In the genomic region with DNA sequence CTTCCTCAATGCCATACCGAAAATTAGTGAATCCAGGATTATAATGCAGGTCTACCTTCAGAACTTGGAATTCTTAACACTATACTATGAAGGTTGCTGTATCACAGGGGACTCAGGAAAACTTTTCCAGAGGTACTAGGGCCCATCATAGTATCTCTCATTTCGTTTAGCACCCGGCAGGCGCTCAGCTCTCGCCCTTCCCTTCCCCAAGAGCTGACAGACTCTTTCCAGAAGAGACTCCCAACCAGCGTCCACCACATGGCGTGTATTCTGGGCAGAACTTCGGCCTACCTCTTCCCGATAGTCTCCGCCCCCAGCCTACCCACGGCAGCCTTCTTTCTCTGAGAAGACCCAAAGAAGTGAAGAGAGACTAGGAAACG, we compare ENCODE assay signal across 8 cellular contexts.
DNase-seq lines count a peak whose midpoint lies in the region; ATAC-seq and TF ChIP-seq lines count a peak whose summit lies in the region.

No MANE protein-coding gene starts in this region.

- no peaks in the 10 kb centered on the region for H3K9me3 Mint-ChIP-seq in activated naive CD8-positive, alpha-beta T cell treated with anti-CD3 and anti-CD28 coated beads, Interleukin-2, amount 50 U/mL, for 24 hours

- H3K4me1 ChIP-seq in iPS-18a (ENCODE audit: control insufficient read depth, low read depth, low read length): peaks cover 9% of the 10 kb centered on the region

- H3K9ac ChIP-seq in iPS-18a (ENCODE audit: low read length): peak overlapping the region; percentile 96

- H3K9me3 ChIP-seq in iPS-18a (ENCODE audit: control insufficient read depth, low read depth, low read length): no peaks in the 10 kb centered on the region

- peaks cover 37% of the 10 kb centered on the region for H3K4me1 Mint-ChIP-seq in activated naive CD8-positive, alpha-beta T cell treated with anti-CD3 and anti-CD28 coated beads, Interleukin-2, amount 50 U/mL, for 24 hours

- H3K27ac ChIP-seq in iPS-18a (ENCODE audit: low read length): peak overlapping the region; percentile 97

- H3K27ac Mint-ChIP-seq in activated naive CD8-positive, alpha-beta T cell treated with anti-CD3 and anti-CD28 coated beads, Interleukin-2, amount 50 U/mL, for 24 hours: peak overlapping the region; percentile 98

- ATAC-seq in HG02884 (IDR thresholded peaks at IDR 0.05; ENCODE audit: unreplicated experiment): peak; percentile 24
- ATAC-seq in activated naive CD8-positive, alpha-beta T cell treated with anti-CD3 and anti-CD28 coated beads, Interleukin-2, amount 50 U/mL, for 24 hours: peak; percentile 30
- ATAC-seq in stimulated activated naive CD8-positive, alpha-beta T cell treated with anti-CD3 and anti-CD28 coated beads, Interleukin-15, Interleukin-2, amounts not matched to agents 100 U/mL and 50 U/mL, for 24 hours: peak; percentile 37

- no peak for TF ChIP-seq CTCF in GM12864 (IDR thresholded peaks at IDR 0.05; ENCODE audit: low read depth, low read length, missing control alignments)

- peak overlapping the region; percentile 96 for H3K4me3 Mint-ChIP-seq in activated naive CD8-positive, alpha-beta T cell treated with anti-CD3 and anti-CD28 coated beads, Interleukin-2, amount 50 U/mL, for 24 hours

- DNase-seq in GM12864 (ENCODE audit: low read depth) (no peak), SW480 (ENCODE audit: low spot score) (no peak), NOMO-1 (lab: John Stamatoyannopoulos, UW; ENCODE audit: unreplicated experiment in 2 of 2) (no peak), kidney tubule cell (ENCODE audit: low spot score) (no peak)
- no peak for DNase-seq in activated naive CD8-positive, alpha-beta T cell treated with anti-CD3 and anti-CD28 coated beads, Interleukin-2, amount 50 U/mL, for 24 hours
- DNase-seq in stimulated activated naive CD8-positive, alpha-beta T cell treated with anti-CD3 and anti-CD28 coated beads, Interleukin-15, Interleukin-2, amounts not matched to agents 100 U/mL and 50 U/mL, for 24 hours: no peak

- peak overlapping the region; percentile 87 for H3K4me3 ChIP-seq in GM12864 (ENCODE audit: low read depth, low read length)
- H3K4me3 ChIP-seq in iPS-18a (ENCODE audit: low read length): peak overlapping the region; percentile 93

- no peaks in the 10 kb centered on the region for H3K27me3 Mint-ChIP-seq in activated naive CD8-positive, alpha-beta T cell treated with anti-CD3 and anti-CD28 coated beads, Interleukin-2, amount 50 U/mL, for 24 hours

- H3K36me3 Mint-ChIP-seq in activated naive CD8-positive, alpha-beta T cell treated with anti-CD3 and anti-CD28 coated beads, Interleukin-2, amount 50 U/mL, for 24 hours (ENCODE audit: low read depth): peaks cover 37% of the 10 kb centered on the region

- no peaks in the 10 kb centered on the region for H3K27me3 ChIP-seq in iPS-18a (ENCODE audit: control insufficient read depth, insufficient read depth, low read length)

- H3K36me3 ChIP-seq in iPS-18a (ENCODE audit: control insufficient read depth, low read depth, low read length): peaks cover 27% of the 10 kb centered on the region
